ENCODE assay signal across 28 cellular contexts in the genomic region with DNA sequence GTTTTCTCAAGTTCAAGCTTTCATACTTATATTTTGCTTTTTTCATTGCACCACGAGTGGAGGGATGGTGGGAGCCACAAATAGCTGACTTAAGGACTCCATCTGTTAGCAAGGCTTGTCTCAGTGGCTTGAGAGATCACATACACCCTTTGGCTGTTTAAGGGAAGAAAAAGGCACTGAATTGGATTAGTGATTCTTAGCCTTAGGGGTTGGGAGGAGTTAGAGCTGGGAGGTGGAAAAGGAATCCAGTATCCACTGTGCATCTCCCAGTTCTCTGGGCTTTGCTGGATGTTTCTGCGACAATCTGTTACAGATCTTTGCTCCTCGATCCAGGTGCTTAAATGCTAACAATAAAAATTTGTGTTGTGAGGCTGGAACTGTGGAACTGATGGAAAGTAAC.
"Had no signal": no experiment of that assay in that cellular context is flagged by ENCODE, and none has a peak within 500 bp of the region (broad histone marks: within the 10 kb centered on the region; RNA-seq: fewer than 3 reads in every experiment).

No MANE protein-coding gene starts in this region.

- H3K4me1 Mint-ChIP-seq: activated CD4-positive, alpha-beta T cell treated with anti-CD3 and anti-CD28 coated beads, Interleukin-2, amount 10 ng/mL, durations not matched to agents 7 days and 5 days; activated T-helper 17 cell treated with anti-CD3 and anti-CD28 coated beads, Interleukin-2, amount 50 U/mL, for 72 hours had no signal

- H3K9me3 Mint-ChIP-seq: activated CD4-positive, alpha-beta T cell treated with anti-CD3 and anti-CD28 coated beads, Interleukin-2, amount 10 ng/mL, durations not matched to agents 7 days and 5 days had no signal

- H3K27me3 ChIP-seq: brain microvascular endothelial cell, dorsolateral prefrontal cortex, gastroesophageal sphincter, left lung, neutrophil, testis, transverse colon had no signal

- H3K4me1 ChIP-seq: gastroesophageal sphincter, left lung, lower lobe of right lung, right lobe of liver, testis, transverse colon had no signal

- H3K9me3 ChIP-seq: gastroesophageal sphincter, left lung, lower lobe of right lung, neutrophil, right lobe of liver, testis, transverse colon had no signal

- DNase-seq: activated CD4-positive, alpha-beta T cell treated with anti-CD3 and anti-CD28 coated beads for 1 hour; activated CD4-positive, alpha-beta T cell treated with anti-CD3 and anti-CD28 coated beads, Interleukin-2, amount 10 ng/mL, durations not matched to agents 7 days and 5 days; activated CD8-positive, alpha-beta T cell treated with anti-CD3 and anti-CD28 coated beads for 36 hours; activated gamma-delta T cell treated with Interleukin-2 at 50 U/mL for 16 hours; activated naive CD4-positive, alpha-beta T cell treated with anti-CD3 and anti-CD28 coated beads, Interleukin-2, amount 50 U/mL, for 16 hours; activated T-cell treated with anti-CD3 and anti-CD28 coated beads, Interleukin-2, amount 50 U/mL, for 4 hours; amniotic stem cell; brain microvascular endothelial cell; dorsolateral prefrontal cortex; effector memory CD8-positive, alpha-beta T cell; head of caudate nucleus; hippocampal formation; kidney glomerular epithelial cell; left lung; lower lobe of right lung; mesenchymal stem cell; right lobe of liver; stimulated activated CD4-positive, alpha-beta T cell treated with anti-CD3 and anti-CD28 coated beads, Interleukin-2, amount 100 ng/mL, for 48 hours; stimulated activated naive CD4-positive, alpha-beta T cell treated with Interleukin-2 at 50 U/mL for 16 hours; T-helper 9 cell; testis; transverse colon had no signal

- H3K27ac ChIP-seq: brain microvascular endothelial cell, coronary artery, dorsolateral prefrontal cortex, gastroesophageal sphincter, left lung, lower lobe of right lung, neutrophil, right lobe of liver, testis, transverse colon had no signal

- H3K27me3 Mint-ChIP-seq: activated CD4-positive, alpha-beta T cell treated with anti-CD3 and anti-CD28 coated beads, Interleukin-2, amount 10 ng/mL, durations not matched to agents 7 days and 5 days; activated CD8-positive, alpha-beta T cell treated with anti-CD3 and anti-CD28 coated beads for 36 hours; activated T-helper 17 cell treated with anti-CD3 and anti-CD28 coated beads, Interleukin-2, amount 50 U/mL, for 72 hours; effector memory CD8-positive, alpha-beta T cell; natural killer cell treated with Interleukin-12 subunit alpha and Interleukin-12 subunit beta and Interleukin-15 and Interleukin-18, amount 100 ng/mL, for 72 hours had no signal

- H3K4me3 Mint-ChIP-seq: activated CD4-positive, alpha-beta T cell treated with anti-CD3 and anti-CD28 coated beads, Interleukin-2, amount 10 ng/mL, durations not matched to agents 7 days and 5 days; activated CD8-positive, alpha-beta T cell treated with anti-CD3 and anti-CD28 coated beads for 36 hours; activated T-cell treated with anti-CD3 and anti-CD28 coated beads, Interleukin-2, amount 50 U/mL, for 4 hours; activated T-helper 17 cell treated with anti-CD3 and anti-CD28 coated beads, Interleukin-2, amount 50 U/mL, for 72 hours; effector memory CD8-positive, alpha-beta T cell; natural killer cell treated with Interleukin-12 subunit alpha and Interleukin-12 subunit beta and Interleukin-15 and Interleukin-18, amount 100 ng/mL, for 72 hours; T-helper 1 cell treated with Interleukin-12 subunit alpha and Interleukin-12 subunit beta and Interleukin-4 antibody, amounts not matched to agents 30 μg/mL and 1 μg/mL, for 36 hours had no signal

- H3K27ac Mint-ChIP-seq: activated CD4-positive, alpha-beta T cell treated with anti-CD3 and anti-CD28 coated beads, Interleukin-2, amount 10 ng/mL, durations not matched to agents 7 days and 5 days; activated CD8-positive, alpha-beta T cell treated with anti-CD3 and anti-CD28 coated beads for 36 hours; activated T-helper 17 cell treated with anti-CD3 and anti-CD28 coated beads, Interleukin-2, amount 50 U/mL, for 72 hours; effector memory CD8-positive, alpha-beta T cell; natural killer cell treated with Interleukin-12 subunit alpha and Interleukin-12 subunit beta and Interleukin-15 and Interleukin-18, amount 100 ng/mL, for 72 hours; T-helper 1 cell treated with Interleukin-12 subunit alpha and Interleukin-12 subunit beta and Interleukin-4 antibody, amounts not matched to agents 30 μg/mL and 1 μg/mL, for 36 hours had no signal

- ATAC-seq: activated CD8-positive, alpha-beta T cell treated with anti-CD3 and anti-CD28 coated beads for 36 hours; activated T-cell treated with anti-CD3 and anti-CD28 coated beads, Interleukin-2, amount 50 U/mL, for 4 hours; activated T-helper 17 cell treated with anti-CD3 and anti-CD28 coated beads, Interleukin-2, amount 50 U/mL, for 72 hours; effector memory CD8-positive, alpha-beta T cell; gastroesophageal sphincter; left lung; lower lobe of right lung; natural killer cell treated with Interleukin-12 subunit alpha and Interleukin-12 subunit beta and Interleukin-15 and Interleukin-18, amount 100 ng/mL, for 72 hours; right lobe of liver had no signal

- H3K36me3 ChIP-seq: brain microvascular endothelial cell, gastroesophageal sphincter, left lung, lower lobe of right lung, neutrophil, right lobe of liver, transverse colon had no signal

- H3K4me3 ChIP-seq: coronary artery, dorsolateral prefrontal cortex, gastroesophageal sphincter, left lung, lower lobe of right lung, right lobe of liver, testis, transverse colon had no signal
